ENCODE assay signal across 8 cellular contexts in the genomic region with DNA sequence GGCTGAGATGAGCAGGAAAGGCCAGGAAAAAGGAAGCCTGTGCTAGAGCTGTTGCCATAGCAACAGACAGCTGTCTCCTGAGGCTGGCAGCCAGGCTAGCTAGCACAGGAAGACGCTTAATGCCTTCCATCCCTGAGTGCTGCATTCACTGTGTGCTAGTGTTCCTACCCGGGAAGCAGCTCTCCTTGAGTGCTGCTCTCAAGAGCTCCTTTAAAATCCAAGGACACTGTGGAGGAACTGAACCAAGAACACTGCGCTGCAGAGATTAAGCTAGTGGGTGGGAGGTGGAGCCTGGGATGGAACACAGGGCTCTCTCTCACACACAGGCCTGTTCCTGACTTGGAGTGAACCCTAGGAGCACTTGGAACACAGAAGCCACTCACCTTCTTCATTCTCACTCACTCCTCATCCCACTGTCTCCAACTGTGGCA. TPM values are rescaled to one million over a fixed set of nuclear protein-coding genes. Genes with fewer than 3 reads are reported as not detected.
DNase-seq lines count a peak whose midpoint lies in the region; ATAC-seq and TF ChIP-seq lines count a peak whose summit lies in the region.

No MANE protein-coding gene starts in this region.

- no peaks in the 10 kb centered on the region for H3K9me3 ChIP-seq in vagina

- peaks cover 3% of the 10 kb centered on the region for H3K36me3 Mint-ChIP-seq in T-helper 2 cell treated with Interferon-gamma antibody and Interleukin-4, amounts not matched to agents 5 μg/mL and 100 μg/mL, for 36 hours (ENCODE audit: low read depth)

- H3K27ac Mint-ChIP-seq in T-helper 2 cell treated with Interferon-gamma antibody and Interleukin-4, amounts not matched to agents 5 μg/mL and 100 μg/mL, for 36 hours = peak overlapping the region; percentile 12

- H3K4me3 Mint-ChIP-seq in T-helper 2 cell treated with Interferon-gamma antibody and Interleukin-4, amounts not matched to agents 5 μg/mL and 100 μg/mL, for 36 hours = no peak overlapping the region

- H3K36me3 ChIP-seq in vagina = no peaks in the 10 kb centered on the region

- H3K4me1 ChIP-seq in vagina = peaks cover 5% of the 10 kb centered on the region

- H3K27me3 Mint-ChIP-seq in T-helper 2 cell treated with Interferon-gamma antibody and Interleukin-4, amounts not matched to agents 5 μg/mL and 100 μg/mL, for 36 hours (ENCODE audit: low read depth) = no peaks in the 10 kb centered on the region

- no peaks in the 10 kb centered on the region for H3K9me3 Mint-ChIP-seq in T-helper 2 cell treated with Interferon-gamma antibody and Interleukin-4, amounts not matched to agents 5 μg/mL and 100 μg/mL, for 36 hours

- ATAC-seq in GM21526 (IDR thresholded peaks at IDR 0.05; ENCODE audit: low FRiP score, unreplicated experiment) = no peak
- no peak for ATAC-seq in GM21423 (IDR thresholded peaks at IDR 0.05; ENCODE audit: unreplicated experiment)

- no peak for TF ChIP-seq POLR2A in vagina (IDR thresholded peaks at IDR 0.05)

- DNase-seq in AG08396 (ENCODE audit: low spot score) (peak; percentile 77), HFF-Myc (ENCODE audit: extremely low read depth, low read depth) (peak; percentile 74), foreskin melanocyte (peak; percentile 31), putamen (ENCODE audit: low spot score) (peak; percentile 57), vagina (ENCODE audit: extremely low spot score in 2 of 2) (no peak)
- DNase-seq in T-helper 2 cell treated with Interferon-gamma antibody and Interleukin-4, amounts not matched to agents 5 μg/mL and 100 μg/mL, for 36 hours (ENCODE audit: low spot score) = no peak

- H3K4me1 Mint-ChIP-seq in T-helper 2 cell treated with Interferon-gamma antibody and Interleukin-4, amounts not matched to agents 5 μg/mL and 100 μg/mL, for 36 hours (ENCODE audit: low read depth) = peaks cover 44% of the 10 kb centered on the region

- H3K27me3 ChIP-seq in vagina = no peaks in the 10 kb centered on the region

- no peak overlapping the region for H3K27ac ChIP-seq in vagina

- TF ChIP-seq CTCF in HFF-Myc (IDR thresholded peaks at IDR 0.05; ENCODE audit: low read depth, low read length, missing control alignments) = no peak
- TF ChIP-seq CTCF in vagina (IDR thresholded peaks at IDR 0.05) = no peak

- H3K4me3 ChIP-seq in HFF-Myc (replicated peaks; ENCODE audit: low read depth, low read length) (no peak overlapping the region), vagina (no peak overlapping the region)

- intact Hi-C loops in vagina (cut with DNase I) = no loop called here

RNA-seq across cellular contexts. Expression of gene IL7R, which starts 53.5 kb away (rescaled TPM):
- 69.7 TPM for total RNA-seq in vagina

Comparison
In these comparisons a context has a peak if more than half of its experiments do, and no peak if none do; other contexts are left out.
1. DNase-seq: peak in AG08396 (single experiment), HFF-Myc (single experiment), foreskin melanocyte (single experiment) and putamen (single experiment); none in T-helper 2 cell treated with Interferon-gamma antibody and Interleukin-4, amounts not matched to agents 5 μg/mL and 100 μg/mL, for 36 hours (single experiment) and vagina (0 of 2).